In the genomic region with DNA sequence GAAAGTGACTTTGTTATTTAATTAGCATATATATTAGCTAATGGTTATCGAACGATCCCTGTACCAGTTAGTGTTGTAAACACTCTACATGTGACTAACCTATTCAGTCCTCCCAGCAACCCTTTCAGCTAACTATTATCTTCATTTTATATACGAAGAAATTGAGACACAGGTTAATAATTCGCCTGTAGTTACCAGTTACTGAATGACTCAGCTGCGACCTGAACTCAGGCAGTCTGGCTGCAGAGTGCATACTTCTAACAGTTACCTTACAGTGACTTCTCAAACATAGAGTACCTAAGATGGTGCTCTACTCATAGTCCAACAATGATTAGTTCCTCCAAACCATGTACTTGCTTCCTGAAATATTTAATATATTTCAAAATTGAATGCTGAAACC, we compare ENCODE assay signal across 12 cellular contexts.
DNase-seq lines count a peak whose midpoint lies in the region; ATAC-seq, FAIRE-seq and TF ChIP-seq lines count a peak whose summit lies in the region.
"Had no signal": no experiment of that assay in that cellular context is flagged by ENCODE, and none has a peak within 500 bp of the region (broad histone marks: within the 10 kb centered on the region; RNA-seq: fewer than 3 reads in every experiment).

No MANE protein-coding gene starts in this region.

- H3K27ac ChIP-seq in HCT116 (ENCODE audit: low read depth, low read length) (no peak overlapping the region), HepG2 (ENCODE audit: extremely low read length, insufficient read depth, low read length) (no peak overlapping the region)

- no peaks in the 10 kb centered on the region for H3K79me2 ChIP-seq in HCT116 (ENCODE audit: insufficient read depth, low read length)
- no peaks in the 10 kb centered on the region for H3K79me2 ChIP-seq in HepG2 (ENCODE audit: insufficient read depth, low read length)

- RAD21 ChIA-PET in HCT116 (lab: Charles Lee; ENCODE audit: low non-redundant PET in 1 of 2, low total read pairs in 2 of 2, uncharacterized antibody in 2 of 2, unreplicated experiment in 2 of 2) = no interaction called here

- TF ChIP-seq POLR2A in HCT116 (IDR thresholded peaks at IDR 0.05; ENCODE audit: borderline replicate concordance, extremely low read depth, insufficient read depth, insufficient read length) (no peak), HepG2 (IDR thresholded peaks at IDR 0.05; ENCODE audit: insufficient read depth in 1 of 2, low read depth in 2 of 2, low read length in 2 of 2) (no peak)

- CTCF ChIA-PET in HCT116 (lab: Charles Lee) (no interaction called here), HepG2 (lab: Yijun Ruan, JAX; ENCODE audit: low intra/inter-chr PET ratio, low total read pairs) (no interaction called here)

- no peaks in the 10 kb centered on the region for H4K20me1 ChIP-seq in HCT116 (ENCODE audit: insufficient read depth)
- no peaks in the 10 kb centered on the region for H4K20me1 ChIP-seq in HepG2 (ENCODE audit: insufficient read depth, low read length)

- 70% methylated on average over 5 of the region's 5 CpGs for WGBS in HepG2 (ENCODE audit: low lambda C conversion rate)

- H3K9me3 Mint-ChIP-seq in stimulated activated naive CD8-positive, alpha-beta T cell treated with anti-CD3 and anti-CD28 coated beads, Interleukin-15, amount 100 ng/mL, for 72 hours = no peaks in the 10 kb centered on the region
- H3K9me3 Mint-ChIP-seq: CD8-positive, alpha-beta T cell had no signal

- H3K27me3 Mint-ChIP-seq in stimulated activated naive CD8-positive, alpha-beta T cell treated with anti-CD3 and anti-CD28 coated beads, Interleukin-15, amount 100 ng/mL, for 72 hours = no peaks in the 10 kb centered on the region

- no peak for TF ChIP-seq RAD21 in HCT116 (IDR thresholded peaks at IDR 0.05; ENCODE audit: low read depth)
- TF ChIP-seq RAD21 in HepG2 (CRISPR knock-in tag; IDR thresholded peaks at IDR 0.05) = no peak

- TF ChIP-seq EP300 in HepG2 (IDR thresholded peaks at IDR 0.05; ENCODE audit: low read depth in 2 of 2, low read length in 2 of 2) (no peak), HepG2 (CRISPR knock-in tag; IDR thresholded peaks at IDR 0.05; ENCODE audit: borderline replicate concordance) (no peak)

- in situ Hi-C loops in HepG2 (cut with HindIII; ENCODE audit: extremely low pct_ligation_motif_present, low pct_unique_long_range_greater_than_20kb) = loop anchor here (10.0 kb wide), 1 partner anchor 59 kb away; no protein-coding TSS in a partner anchor

- H3K4me3 Mint-ChIP-seq in stimulated activated naive CD8-positive, alpha-beta T cell treated with anti-CD3 and anti-CD28 coated beads, Interleukin-15, amount 100 ng/mL, for 72 hours = no peak overlapping the region
- H3K4me3 Mint-ChIP-seq: CD14-positive monocyte; CD8-positive, alpha-beta T cell had no signal

- no peaks in the 10 kb centered on the region for H3K9me2 ChIP-seq in HCT116 (ENCODE audit: insufficient read depth)

- H3K27me3 ChIP-seq in HCT116 (ENCODE audit: insufficient read depth, low read length) = no peaks in the 10 kb centered on the region
- no peaks in the 10 kb centered on the region for H3K27me3 ChIP-seq in HepG2 (ENCODE audit: control insufficient read depth in 1 of 2, insufficient read depth in 2 of 2, low read length in 2 of 2)

- no peak overlapping the region for H3K27ac Mint-ChIP-seq in stimulated activated naive CD8-positive, alpha-beta T cell treated with anti-CD3 and anti-CD28 coated beads, Interleukin-15, amount 100 ng/mL, for 72 hours
- H3K27ac Mint-ChIP-seq: CD14-positive monocyte; CD8-positive, alpha-beta T cell had no signal

- H3K4me1 Mint-ChIP-seq in stimulated activated naive CD8-positive, alpha-beta T cell treated with anti-CD3 and anti-CD28 coated beads, Interleukin-15, amount 100 ng/mL, for 72 hours = peaks cover 7% of the 10 kb centered on the region

- peak overlapping the region; percentile 29; the same call in 1 of the 2 replicates for H3K4me2 ChIP-seq in HCT116 (ENCODE audit: low read length)
- no peak overlapping the region for H3K4me2 ChIP-seq in HepG2 (ENCODE audit: low read depth, low read length)

- no peak overlapping the region for H2AFZ ChIP-seq in HCT116 (ENCODE audit: low read depth, low read length, poor library complexity, severe bottlenecking)
- H2AFZ ChIP-seq in HepG2 (ENCODE audit: low read length) = no peak overlapping the region

- H3K36me3 ChIP-seq in HCT116 (ENCODE audit: control insufficient read depth in 1 of 2, insufficient read depth in 2 of 2, low read length in 2 of 2) (no peaks in the 10 kb centered on the region), HepG2 (replicated peaks in 1 of 2; ENCODE audit: control insufficient read depth in 1 of 2, insufficient read depth in 2 of 2, low read length in 2 of 2) (no peaks in the 10 kb centered on the region)

- no peak overlapping the region for H3K4me3 ChIP-seq in HCT116 (replicated peaks in 1 of 2; ENCODE audit: low read depth in 1 of 2, low read length in 2 of 2)
- no peak overlapping the region for H3K4me3 ChIP-seq in HepG2 (replicated peaks in 1 of 3; ENCODE audit: insufficient read depth in 1 of 3, low read depth in 2 of 3, low read length in 3 of 3)

- intact Hi-C loops in HCT116 (cut with micrococcal nuclease) (loop anchor here (10.0 kb wide), 1 partner anchor 511 kb away; no protein-coding TSS in a partner anchor), HepG2 (cut with micrococcal nuclease; ENCODE audit: unreplicated experiment) (no loop called here)

- BruUV-seq in HCT116 (replicated peaks; lab: Mats Ljungman, UMichigan) (no TSS peak), HepG2 (replicated peaks; lab: Mats Ljungman, UMichigan) (no TSS peak)

- H3K9ac ChIP-seq in HCT116 (ENCODE audit: low read length) (no peak overlapping the region), HepG2 (ENCODE audit: insufficient read depth, low read depth, low read length) (no peak overlapping the region)

- POLR2A ChIA-PET in HCT116 (lab: Charles Lee) = no interaction called here
- POLR2A ChIA-PET in HepG2 (lab: Yijun Ruan, JAX) = no interaction called here

- FAIRE-seq in HepG2 (lab: Jason Lieb, UNC) = no peak

- DNase-seq in HCT116 (ENCODE audit: low read depth, low spot score) (no peak), glomerular visceral epithelial cell (ENCODE audit: extremely low spot score) (peak; percentile 21), HepG2 (ENCODE audit: low spot score) (peak; percentile 20), mesenteric fat pad (ENCODE audit: low spot score) (no peak)
- DNase-seq in stimulated activated naive CD8-positive, alpha-beta T cell treated with anti-CD3 and anti-CD28 coated beads, Interleukin-15, amount 100 ng/mL, for 72 hours = no peak
- DNase-seq: CD8-positive, alpha-beta T cell; COR-L47; DND-41; GDM1 had no signal

- H3K9me3 ChIP-seq in HCT116 (ENCODE audit: control insufficient read depth in 1 of 2, insufficient read depth in 1 of 2, low read depth in 1 of 2, low read length in 2 of 2) (no peaks in the 10 kb centered on the region), HepG2 (ENCODE audit: low read length) (no peaks in the 10 kb centered on the region)

- peaks cover 19 to 31% of the 10 kb centered on the region in 2 experiments for H3K4me1 ChIP-seq in HCT116 (ENCODE audit: control insufficient read depth in 1 of 2, insufficient read depth in 2 of 2, low read length in 2 of 2)
- peaks cover 26% of the 10 kb centered on the region for H3K4me1 ChIP-seq in HepG2 (ENCODE audit: insufficient read depth, low read length)

- TF ChIP-seq CTCF in HCT116 (IDR thresholded peaks at IDR 0.05 in 2 of 3, conservative IDR thresholded peaks at IDR 0.05 in 1 of 3; ENCODE audit: borderline replicate concordance in 1 of 3, insufficient read depth in 1 of 3, low read depth in 2 of 3, low read length in 2 of 3) (no peak), HepG2 (CRISPR knock-in tag; IDR thresholded peaks at IDR 0.05) (no peak)

- ATAC-seq in HCT116 = no peak
- ATAC-seq in HepG2 = peak; percentile 77
- ATAC-seq in HG02763 (IDR thresholded peaks at IDR 0.05; ENCODE audit: unreplicated experiment) = no peak
- no peak for ATAC-seq in HG03520 (IDR thresholded peaks at IDR 0.05; ENCODE audit: unreplicated experiment)
- ATAC-seq in stimulated activated naive CD8-positive, alpha-beta T cell treated with anti-CD3 and anti-CD28 coated beads, Interleukin-15, amount 100 ng/mL, for 72 hours = no peak
- ATAC-seq: CD8-positive, alpha-beta T cell had no signal

TF ChIP-seq in HCT116, 20 proteins besides CTCF, POLR2A, EP300 and RAD21 (continues in another document):
- no peak for TF ChIP-seq SRF (IDR thresholded peaks at IDR 0.05; ENCODE audit: low read depth)

TF ChIP-seq in HepG2, 621 proteins besides CTCF, POLR2A, EP300 and RAD21:
- TF ChIP-seq NFE2 (CRISPR knock-in tag; IDR thresholded peaks at IDR 0.05) (0 out of 2 replicates have a peak, but pooled peaks have one; percentile 13), FOSL2 (CRISPR knock-in tag; IDR thresholded peaks at IDR 0.05) (peak; percentile 68), ZFY (CRISPR knock-in tag; IDR thresholded peaks at IDR 0.05) (no peak), NFE2L2 (IDR thresholded peaks at IDR 0.05; ENCODE audit: low read length) (peak; percentile 18; the same call in 1 of the 2 replicates)
- TF ChIP-seq, protein P1, sequence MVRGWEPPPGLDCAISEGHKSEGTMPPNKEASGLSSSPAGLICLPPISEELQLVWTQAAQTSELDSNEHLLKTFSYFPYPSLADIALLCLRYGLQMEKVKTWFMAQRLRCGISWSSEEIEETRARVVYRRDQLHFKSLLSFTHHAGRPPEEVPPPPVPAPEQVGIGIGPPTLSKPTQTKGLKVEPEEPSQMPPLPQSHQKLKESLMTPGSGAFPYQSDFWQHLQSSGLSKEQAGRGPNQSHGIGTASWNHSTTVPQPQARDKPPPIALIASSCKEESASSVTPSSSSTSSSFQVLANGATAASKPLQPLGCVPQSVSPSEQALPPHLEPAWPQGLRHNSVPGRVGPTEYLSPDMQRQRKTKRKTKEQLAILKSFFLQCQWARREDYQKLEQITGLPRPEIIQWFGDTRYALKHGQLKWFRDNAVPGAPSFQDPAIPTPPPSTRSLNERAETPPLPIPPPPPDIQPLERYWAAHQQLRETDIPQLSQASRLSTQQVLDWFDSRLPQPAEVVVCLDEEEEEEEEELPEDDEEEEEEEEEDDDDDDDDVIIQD (CRISPR knock-in tag; IDR thresholded peaks at IDR 0.05; ENCODE audit: low read depth) = peak; percentile 32; the same call in 1 of the 2 replicates

Comparison
In these comparisons a context has a peak if more than half of its experiments do, and no peak if none do; other contexts are left out.
1. DNase-seq: peak in glomerular visceral epithelial cell (single experiment) and HepG2 (single experiment); none in HCT116 (single experiment), mesenteric fat pad (single experiment) and stimulated activated naive CD8-positive, alpha-beta T cell treated with anti-CD3 and anti-CD28 coated beads, Interleukin-15, amount 100 ng/mL, for 72 hours (0 of 2).